ENCODE assay signal across 1 cellular context in genomic region chr3:194090178-194090555, GRCh38.
A peak's percentile ranks its signal among the peaks of the same experiment; 100 is the strongest.
TF ChIP-seq lines count a peak whose summit lies in the region.
"Not testable (repeated sequence)": the region's sequence is repeated elsewhere in the genome, so short reads cannot be mapped to it uniquely, and the experiment has no call there.

No MANE protein-coding gene starts in this region.

TF ChIP-seq in K562, 482 proteins besides CTCF, POLR2A, EP300 and RAD21:
- TF ChIP-seq ZBTB40 (IDR thresholded peaks at IDR 0.05), result 0 out of 2 replicates have a peak, but pooled peaks have one; percentile 36
- not testable (repeated sequence) for TF ChIP-seq ZBTB40 (CRISPR knock-in tag; IDR thresholded peaks at IDR 0.05)
- TF ChIP-seq NFRKB (IDR thresholded peaks at IDR 0.05; ENCODE audit: low read depth), result 0 out of 2 replicates have a peak, but pooled peaks have one; percentile 37
- TF ChIP-seq MLLT1 (IDR thresholded peaks at IDR 0.05), result peak in 1 of 2 experiments; percentile 40; a peak in 1 of 4 replicates
- peak; percentile 11; the same call in 1 of the 2 replicates for TF ChIP-seq TAF7 (tag; IDR thresholded peaks at IDR 0.05)
- TF ChIP-seq PTTG1 (tag; IDR thresholded peaks at IDR 0.05; ENCODE audit: low read depth), result peak; percentile 53; the same call in 1 of the 2 replicates
- TF ChIP-seq ZNF512 (tag; IDR thresholded peaks at IDR 0.05), result peak; percentile 73
- TF ChIP-seq DMBX1 (CRISPR knock-in tag; IDR thresholded peaks at IDR 0.05; ENCODE audit: borderline replicate concordance), result 0 out of 2 replicates have a peak, but pooled peaks have one; percentile 45
- 0 out of 2 replicates have a peak, but pooled peaks have one; percentile 12 for TF ChIP-seq NKRF (IDR thresholded peaks at IDR 0.05; ENCODE audit: borderline replicate concordance)
- 0 out of 4 replicates have a peak, but pooled peaks of 1 of the 2 experiments have one; percentile 46 for TF ChIP-seq CSDE1 (IDR thresholded peaks at IDR 0.05)
TF ChIP-seq in K562: peak in this region for 9; not testable (repeated sequence) for 473.
